In genomic region chr11:125090816-125091215, GRCh38 we compare ENCODE assay signal across 18 cellular contexts. TPM values are rescaled to one million over a fixed set of nuclear protein-coding genes. Genes with fewer than 3 reads are reported as not detected.
DNase-seq lines count a peak whose midpoint lies in the region; ATAC-seq, FAIRE-seq and TF ChIP-seq lines count a peak whose summit lies in the region.
"Had no signal": no experiment of that assay in that cellular context is flagged by ENCODE, and none has a peak within 500 bp of the region (broad histone marks: within the 10 kb centered on the region; RNA-seq: fewer than 3 reads in every experiment).

No MANE protein-coding gene starts in this region.

- H3K4me1 ChIP-seq in esophagus squamous epithelium (peaks cover 0 to 12% (median 0%) of the 10 kb centered on the region in 3 donors), transverse colon (no peaks in the 10 kb centered on the region), small intestine (ENCODE audit: control insufficient read depth in 2 of 2, insufficient read depth in 1 of 2, low read depth in 1 of 2, low read length in 1 of 2) (no peaks in the 10 kb centered on the region)

- 69 to 89% methylated on average over 5 of the region's 6 CpGs for WGBS in esophagus squamous epithelium, 2 donors
- 90% methylated on average over 6 of the region's 6 CpGs; no CpG with 5 or more reads in 1 of the 2 donors for WGBS in transverse colon (ENCODE audit: low coverage in 1 of 2), 2 donors
- WGBS in small intestine, 3 donors: 81 to 83% (median 82%) methylated on average over 6 of the region's 6 CpGs

- TF ChIP-seq CTCF in esophagus squamous epithelium (IDR thresholded peaks at IDR 0.05) (no peak), transverse colon (IDR thresholded peaks at IDR 0.05) (no peak)

- no peak overlapping the region for H3K4me3 Mint-ChIP-seq in T-helper 17 cell
- H3K4me3 Mint-ChIP-seq in stimulated activated memory B cell treated with anti-CD40 and anti-IgM and Interleukin-4, amounts not matched to agents 10 μg/mL and 1 μg/mL and 100 μg/mL, for 72 hours: no peak overlapping the region
- H3K4me3 Mint-ChIP-seq: activated T-cell treated with anti-CD3 and anti-CD28 coated beads, Interleukin-2, amount 50 U/mL, for 24 hours; immature natural killer cell; neural progenitor cell had no signal

- TF ChIP-seq POLR2A in esophagus squamous epithelium (IDR thresholded peaks at IDR 0.05): no peak
- TF ChIP-seq POLR2A in transverse colon (IDR thresholded peaks at IDR 0.05): no peak

- H3K27me3 Mint-ChIP-seq in T-helper 17 cell: peaks cover 2% of the 10 kb centered on the region
- H3K27me3 Mint-ChIP-seq in stimulated activated memory B cell treated with anti-CD40 and anti-IgM and Interleukin-4, amounts not matched to agents 10 μg/mL and 1 μg/mL and 100 μg/mL, for 72 hours: no peaks in the 10 kb centered on the region
- H3K27me3 Mint-ChIP-seq: activated T-cell treated with anti-CD3 and anti-CD28 coated beads, Interleukin-2, amount 50 U/mL, for 24 hours had no signal

- H3K27me3 ChIP-seq in esophagus squamous epithelium (no peaks in the 10 kb centered on the region), transverse colon (no peaks in the 10 kb centered on the region), small intestine (ENCODE audit: control insufficient read depth in 2 of 2, insufficient read depth in 2 of 2, low read length in 2 of 2) (no peaks in the 10 kb centered on the region)
- H3K27me3 ChIP-seq: cardiac muscle cell, neural progenitor cell, thyroid gland had no signal

- H3K36me3 ChIP-seq in esophagus squamous epithelium (peaks cover 0 to 23% (median 0%) of the 10 kb centered on the region in 3 donors), transverse colon (no peaks in the 10 kb centered on the region), small intestine (ENCODE audit: control insufficient read depth in 2 of 2, insufficient read depth in 2 of 2, low read length in 2 of 2) (peaks cover 0 to 7% of the 10 kb centered on the region in 2 donors)
- H3K36me3 ChIP-seq: cardiac muscle cell, thyroid gland had no signal

- peak; percentile 46 for DNase-seq in activated CD8-positive, alpha-beta memory T cell treated with anti-CD3 and anti-CD28 coated beads, Interleukin-2, amount 50 U/mL, for 48 hours
- DNase-seq in activated CD8-positive, alpha-beta memory T cell treated with anti-CD3 and anti-CD28 coated beads, Interleukin-2, amount 50 U/mL, for 4 hours: no peak
- no peak for DNase-seq in T-helper 17 cell
- no peak for DNase-seq in esophagus squamous epithelium (lab: John Stamatoyannopoulos, UW)
- DNase-seq in transverse colon: no peak
- DNase-seq in small intestine: no peak
- DNase-seq: activated CD4-positive, alpha-beta T cell treated with anti-CD3 and anti-CD28 coated beads, Interleukin-2, amount 50 U/mL, for 48 hours; activated CD4-positive, CD25-positive, alpha-beta regulatory T cell; activated T-cell treated with anti-CD3 and anti-CD28 coated beads, Interleukin-2, amount 50 U/mL, for 24 hours; NCI-H2107; stimulated activated CD4-positive, alpha-beta T cell treated with anti-CD3 and anti-CD28 coated beads, Interleukin-2, amount 100 ng/mL, for 48 hours; stimulated activated naive CD4-positive, alpha-beta T cell treated with Interleukin-2 at 50 U/mL for 16 hours had no signal

- in situ Hi-C loops in transverse colon (cut with MboI; ENCODE audit: low pct_ligation_motif_present in 1 of 4, low pct_unique_long_range_greater_than_20kb in 1 of 4, low sequenced_read_pairs in 3 of 4): no loop called here

- TF ChIP-seq EP300 in transverse colon (IDR thresholded peaks at IDR 0.05; ENCODE audit: low read depth): no peak

- peaks cover 2% of the 10 kb centered on the region for H3K36me3 Mint-ChIP-seq in T-helper 17 cell (ENCODE audit: low read depth)
- peaks cover 25% of the 10 kb centered on the region for H3K36me3 Mint-ChIP-seq in stimulated activated memory B cell treated with anti-CD40 and anti-IgM and Interleukin-4, amounts not matched to agents 10 μg/mL and 1 μg/mL and 100 μg/mL, for 72 hours

- H3K9me3 ChIP-seq in T-helper 17 cell (ENCODE audit: control insufficient read depth, low read length, poor library complexity, severe bottlenecking) (no peaks in the 10 kb centered on the region), esophagus squamous epithelium (no peaks in the 10 kb centered on the region), transverse colon (no peaks in the 10 kb centered on the region), small intestine (ENCODE audit: control insufficient read depth, low read depth) (no peaks in the 10 kb centered on the region)
- H3K9me3 ChIP-seq: thyroid gland had no signal

- H3K4me3 ChIP-seq in esophagus squamous epithelium (no peak overlapping the region), transverse colon (no peak overlapping the region), small intestine (ENCODE audit: low read depth in 1 of 2, low read length in 2 of 2) (no peak overlapping the region)
- H3K4me3 ChIP-seq: cardiac muscle cell, neural progenitor cell, thyroid gland had no signal

- peaks cover 2% of the 10 kb centered on the region for H3K4me1 Mint-ChIP-seq in T-helper 17 cell
- H3K4me1 Mint-ChIP-seq in stimulated activated memory B cell treated with anti-CD40 and anti-IgM and Interleukin-4, amounts not matched to agents 10 μg/mL and 1 μg/mL and 100 μg/mL, for 72 hours: peaks cover 16% of the 10 kb centered on the region
- H3K4me1 Mint-ChIP-seq: immature natural killer cell had no signal

- no peaks in the 10 kb centered on the region for H3K9me3 Mint-ChIP-seq in stimulated activated memory B cell treated with anti-CD40 and anti-IgM and Interleukin-4, amounts not matched to agents 10 μg/mL and 1 μg/mL and 100 μg/mL, for 72 hours
- H3K9me3 Mint-ChIP-seq: activated T-cell treated with anti-CD3 and anti-CD28 coated beads, Interleukin-2, amount 50 U/mL, for 24 hours; immature natural killer cell; neural progenitor cell had no signal

- ATAC-seq in T-helper 17 cell: no peak
- no peak for ATAC-seq in stimulated activated memory B cell treated with anti-CD40 and anti-IgM and Interleukin-4, amounts not matched to agents 10 μg/mL and 1 μg/mL and 100 μg/mL, for 72 hours
- no peak for ATAC-seq in GM18498 (IDR thresholded peaks at IDR 0.05; ENCODE audit: unreplicated experiment)

- intact Hi-C loops in esophagus squamous epithelium (cut with DNase I) (no loop called here), transverse colon (cut with DNase I; ENCODE audit: low total_unique reads) (no loop called here)

- FAIRE-seq in small intestine (lab: Jason Lieb, UNC): no peak

- H3K27ac ChIP-seq in esophagus squamous epithelium (peak overlapping the region in 3 of 4 donors; percentile 46 to 53 (median 51)), transverse colon (no peak overlapping the region), small intestine (ENCODE audit: low read depth in 1 of 2, low read length in 1 of 2) (no peak overlapping the region)
- H3K27ac ChIP-seq: cardiac muscle cell, neural progenitor cell had no signal

- peak overlapping the region; percentile 77 for H3K27ac Mint-ChIP-seq in T-helper 17 cell
- H3K27ac Mint-ChIP-seq in stimulated activated memory B cell treated with anti-CD40 and anti-IgM and Interleukin-4, amounts not matched to agents 10 μg/mL and 1 μg/mL and 100 μg/mL, for 72 hours: peak overlapping the region; percentile 12
- H3K27ac Mint-ChIP-seq: activated T-cell treated with anti-CD3 and anti-CD28 coated beads, Interleukin-2, amount 50 U/mL, for 24 hours had no signal

RNA-seq across cellular contexts. Expression of gene TMEM218, which starts 20.6 kb away (rescaled TPM):
- total RNA-seq in T-helper 17 cell (1 to 10 TPM; 7.0 to 9.9 TPM), esophagus squamous epithelium (10 to 100 TPM in 3 of 4 donors, 1 to 10 TPM in 1; 7.5 to 17.3 (median 13.9) TPM), transverse colon (10 to 100 TPM in 2 of 4 donors, 1 to 10 TPM in 2; 2.6 to 18.2 (median 10.6) TPM)
- polyA plus RNA-seq in small intestine: 10 to 100 TPM in 2 of 3 donors, 1 to 10 TPM in 1; 9.6 to 28.6 (median 10.5) TPM

RNA-seq across cellular contexts. Expression of gene SLC37A2, which starts 27.7 kb away (rescaled TPM):
- total RNA-seq in T-helper 17 cell: under 1 TPM; 0.52 to 0.90 TPM
- 10 to 100 TPM; 24.9 to 44.4 (median 29.4) TPM for total RNA-seq in esophagus squamous epithelium
- 10 to 100 TPM in 1 of 4 donors, 1 to 10 TPM in 3; 2.4 to 20.6 (median 5.9) TPM for total RNA-seq in transverse colon
- polyA plus RNA-seq in small intestine: 10 to 100 TPM in 1 of 3 donors, 1 to 10 TPM in 2; 1.1 to 12.2 (median 9.1) TPM

Comparison
In these comparisons a context has a peak if more than half of its experiments do, and no peak if none do; other contexts are left out.
1. H3K27ac ChIP-seq: peak in esophagus squamous epithelium (3 of 4); none in transverse colon (0 of 4) and small intestine (0 of 2).